9 cellular contexts compared by ENCODE assay signal in the genomic region with DNA sequence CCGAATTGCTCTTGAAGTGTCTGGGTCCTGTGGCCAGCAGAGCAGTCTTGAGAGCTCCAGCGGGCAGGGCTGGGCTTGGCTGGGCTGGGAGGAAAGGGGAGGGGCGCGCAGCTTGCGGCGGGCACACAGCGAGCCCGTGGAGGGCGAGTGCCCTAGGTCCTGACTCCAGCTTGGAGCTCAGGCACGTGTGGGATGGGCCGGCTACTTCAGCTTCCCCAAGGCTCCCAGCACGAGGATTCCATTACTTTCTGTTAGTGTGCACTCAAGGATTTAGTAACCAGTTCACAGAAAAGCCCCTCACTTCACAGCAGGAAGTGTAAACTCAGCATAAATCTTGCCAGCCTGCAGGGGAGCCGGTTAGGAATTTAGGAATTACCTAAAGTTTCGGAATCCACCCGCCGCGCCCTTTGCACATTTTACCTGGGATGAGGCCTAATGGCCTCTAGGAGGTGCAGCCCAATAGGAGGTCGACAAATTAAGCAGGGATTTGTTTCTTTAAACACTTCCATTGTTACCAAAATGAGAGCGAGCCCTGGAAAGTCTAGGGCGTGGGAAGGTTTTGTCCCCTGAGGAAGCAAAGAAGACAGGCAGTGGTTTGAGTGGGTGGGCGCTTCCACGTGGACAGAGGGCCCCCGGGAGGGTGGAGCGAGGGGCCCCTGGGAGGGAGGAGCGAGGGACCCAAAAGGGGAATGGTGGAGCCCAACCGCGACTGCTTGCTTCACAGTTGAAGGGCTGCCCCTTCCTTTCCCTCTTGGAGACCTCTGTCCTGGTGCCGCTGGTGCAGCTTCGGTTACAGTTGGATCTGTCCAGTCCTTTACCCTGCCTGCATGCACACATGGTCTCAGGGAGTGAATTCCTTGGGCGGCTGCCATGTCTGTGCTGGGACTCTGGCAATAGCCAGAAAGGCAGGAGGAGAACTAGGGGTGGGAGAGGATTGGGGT.
DNase-seq lines count a peak whose midpoint lies in the region; ATAC-seq and TF ChIP-seq lines count a peak whose summit lies in the region.
"Had no signal": no experiment of that assay in that cellular context is flagged by ENCODE, and none has a peak within 500 bp of the region (broad histone marks: within the 10 kb centered on the region; RNA-seq: fewer than 3 reads in every experiment).

No MANE protein-coding gene starts in this region.

- H3K27ac Mint-ChIP-seq in HFFc6 (no peak overlapping the region), brain (peak overlapping the region in 1 of 5 experiments; percentile 29)

- no peak overlapping the region for H3K27ac ChIP-seq in skeletal muscle tissue (ENCODE audit: low read depth, low read length)

- H3K9ac ChIP-seq in skeletal muscle tissue (ENCODE audit: low read depth in 1 of 3, low read length in 3 of 3) = peak overlapping the region in 2 of 3 donors; percentile 19 to 20

- TF ChIP-seq CTCF in HFFc6 (IDR thresholded peaks at IDR 0.05) (peak; percentile 48), brain (conservative IDR thresholded peaks at IDR 0.05) (peak in 1 of 2 experiments; percentile 21)

- no peak for DNase-seq in HFFc6
- peak; percentile 84 for DNase-seq in islet precursor cell
- DNase-seq in NK-92 treated with Interleukin-12 subunit alpha and Interleukin-12 subunit beta, amount 100 ng/mL, for 24 hours (lab: John Stamatoyannopoulos, UW) = no peak
- DNase-seq in 8988T = no peak
- DNase-seq: NCI-H774 had no signal

- H3K9me3 Mint-ChIP-seq in HFFc6 (no peaks in the 10 kb centered on the region), brain (no peaks in the 10 kb centered on the region)

- H3K4me1 Mint-ChIP-seq in HFFc6 (ENCODE audit: low read depth) (no peaks in the 10 kb centered on the region), brain (peaks cover 5% of the 10 kb centered on the region)

- no peaks in the 10 kb centered on the region for H3K9me3 ChIP-seq in skeletal muscle tissue (ENCODE audit: control insufficient read depth in 3 of 3, low read length in 3 of 3)

- no peak for ATAC-seq in GM19324 (IDR thresholded peaks at IDR 0.05; ENCODE audit: low FRiP score, unreplicated experiment)
- ATAC-seq in HG02610 (IDR thresholded peaks at IDR 0.05; ENCODE audit: unreplicated experiment) = no peak

- peak overlapping the region; percentile 18 to 52 (median 27) for H3K4me3 ChIP-seq in skeletal muscle tissue (ENCODE audit: low read length in 3 of 3)

- H3K27me3 ChIP-seq in skeletal muscle tissue (ENCODE audit: control insufficient read depth in 3 of 3, insufficient read depth in 3 of 3, low read length in 3 of 3) = no peaks in the 10 kb centered on the region

- H3K36me3 Mint-ChIP-seq in HFFc6 (ENCODE audit: low read depth) (no peaks in the 10 kb centered on the region), brain (no peaks in the 10 kb centered on the region)

- H3K4me1 ChIP-seq in skeletal muscle tissue (ENCODE audit: control insufficient read depth in 3 of 3, insufficient read depth in 3 of 3, low read length in 3 of 3) = peaks cover 6 to 11% (median 8%) of the 10 kb centered on the region in 3 donors

- no peaks in the 10 kb centered on the region for H3K36me3 ChIP-seq in skeletal muscle tissue (ENCODE audit: control insufficient read depth in 3 of 3, insufficient read depth in 3 of 3, low read length in 3 of 3)

- peaks cover 32% of the 10 kb centered on the region for H3K27me3 Mint-ChIP-seq in HFFc6 (ENCODE audit: insufficient read depth)
- peaks cover 20% of the 10 kb centered on the region for H3K27me3 Mint-ChIP-seq in brain

- H3K4me3 Mint-ChIP-seq in HFFc6 = peak overlapping the region; percentile 45; the same call in 1 of the 2 replicates
- peak overlapping the region in 3 of 5 experiments; percentile 36 to 56 (median 50) for H3K4me3 Mint-ChIP-seq in brain
